ENCODE assay signal across 11 cellular contexts in the genomic region with DNA sequence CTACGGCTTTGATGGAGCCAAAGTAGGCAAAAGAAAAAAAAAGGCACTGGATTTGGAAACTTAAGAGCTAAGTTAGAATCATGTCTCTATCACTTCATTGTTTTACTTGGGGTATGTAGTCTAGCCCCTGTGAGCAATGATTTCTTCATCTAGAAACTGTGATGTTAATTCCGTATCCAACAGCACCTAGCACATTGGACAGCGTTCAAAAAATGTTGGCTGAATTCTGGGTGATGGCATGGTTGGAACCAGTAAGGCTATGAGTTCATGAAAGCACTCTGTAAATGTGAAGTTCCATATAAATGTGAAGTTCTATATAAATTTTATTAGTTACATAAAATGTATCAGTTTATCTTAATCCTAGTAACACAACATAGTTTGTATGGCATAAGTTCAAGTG.
"Had no signal": no experiment of that assay in that cellular context is flagged by ENCODE, and none has a peak within 500 bp of the region (broad histone marks: within the 10 kb centered on the region; RNA-seq: fewer than 3 reads in every experiment).

No MANE protein-coding gene starts in this region.

- H3K4me1 ChIP-seq: HAP-1 had no signal

- H3K4me2 ChIP-seq: GM23338 had no signal

- ATAC-seq: GM23338, HCT116 had no signal

- FAIRE-seq: H1, H54 had no signal

- H3K4me3 ChIP-seq: GM23248, GM23338, HAP-1 had no signal

- H3K27ac ChIP-seq: GM23248 had no signal

- H3K9me3 ChIP-seq: HAP-1 had no signal

- DNase-seq: GM23248, GOT3, H7, H9, HCEC 1CT, HFFc6 had no signal
